Comparison of ENCODE assay signal across 8 cellular contexts in genomic region chr7:120337308-120337907, GRCh38.
DNase-seq lines count a peak whose midpoint lies in the region; ATAC-seq, FAIRE-seq and TF ChIP-seq lines count a peak whose summit lies in the region.
"Had no signal": no experiment of that assay in that cellular context is flagged by ENCODE, and none has a peak within 500 bp of the region (broad histone marks: within the 10 kb centered on the region; RNA-seq: fewer than 3 reads in every experiment).

No MANE protein-coding gene starts in this region.

- POLR2A ChIA-PET in HEK293T (lab: Yijun Ruan, JAX) = no interaction called here

- peak; percentile 81 for FAIRE-seq in GM18507 (lab: Jason Lieb, UNC)
- FAIRE-seq: TTC549 had no signal

- no peak for ATAC-seq in activated CD8-positive, alpha-beta memory T cell treated with anti-CD3 and anti-CD28 coated beads, Interleukin-2, amount 10 ng/mL, durations not matched to agents 7 days and 5 days

- H3K36me3 Mint-ChIP-seq in activated CD8-positive, alpha-beta memory T cell treated with anti-CD3 and anti-CD28 coated beads, Interleukin-2, amount 10 ng/mL, durations not matched to agents 7 days and 5 days = no peaks in the 10 kb centered on the region

- DNase-seq in GM18507 (ENCODE audit: extremely low spot score, insufficient read length, low read depth) = no peak
- peak; percentile 12 for DNase-seq in HEK293T (ENCODE audit: extremely low spot score)
- DNase-seq in NCI-H69 (lab: John Stamatoyannopoulos, UW) = peak; percentile 36
- peak; percentile 6 for DNase-seq in germinal center (ENCODE audit: low spot score)
- no peak for DNase-seq in GOT3 (lab: John Stamatoyannopoulos, UW)
- DNase-seq in stimulated activated CD4-positive, alpha-beta T cell treated with anti-CD3 and anti-CD28 coated beads, Interleukin-15, amount 100 ng/mL, for 24 hours = no peak
- DNase-seq in activated CD8-positive, alpha-beta memory T cell treated with anti-CD3 and anti-CD28 coated beads, Interleukin-2, amount 10 ng/mL, durations not matched to agents 7 days and 5 days = no peak

- CTCF ChIA-PET in HEK293T (lab: Yijun Ruan, JAX) = no interaction called here
- CTCF ChIA-PET in activated CD8-positive, alpha-beta memory T cell treated with anti-CD3 and anti-CD28 coated beads, Interleukin-2, amount 10 ng/mL, durations not matched to agents 7 days and 5 days (lab: Charles Lee) = no interaction called here

- no peaks in the 10 kb centered on the region for H3K4me1 Mint-ChIP-seq in activated CD8-positive, alpha-beta memory T cell treated with anti-CD3 and anti-CD28 coated beads, Interleukin-2, amount 10 ng/mL, durations not matched to agents 7 days and 5 days

- H3K27ac Mint-ChIP-seq in activated CD8-positive, alpha-beta memory T cell treated with anti-CD3 and anti-CD28 coated beads, Interleukin-2, amount 10 ng/mL, durations not matched to agents 7 days and 5 days = no peak overlapping the region

- H3K9me3 Mint-ChIP-seq in activated CD8-positive, alpha-beta memory T cell treated with anti-CD3 and anti-CD28 coated beads, Interleukin-2, amount 10 ng/mL, durations not matched to agents 7 days and 5 days (ENCODE audit: low read depth) = no peaks in the 10 kb centered on the region

- no peak overlapping the region for H3K4me3 Mint-ChIP-seq in activated CD8-positive, alpha-beta memory T cell treated with anti-CD3 and anti-CD28 coated beads, Interleukin-2, amount 10 ng/mL, durations not matched to agents 7 days and 5 days

- no peaks in the 10 kb centered on the region for H3K27me3 Mint-ChIP-seq in activated CD8-positive, alpha-beta memory T cell treated with anti-CD3 and anti-CD28 coated beads, Interleukin-2, amount 10 ng/mL, durations not matched to agents 7 days and 5 days

TF ChIP-seq in HEK293T, 16 proteins besides CTCF, POLR2A, EP300 and RAD21:
- TF ChIP-seq ELF4 (IDR thresholded peaks at IDR 0.05) = no peak
- TF ChIP-seq L3MBTL2 (conservative IDR thresholded peaks at IDR 0.05) = no peak
- no peak for TF ChIP-seq NFRKB (IDR thresholded peaks at IDR 0.05)
- no peak for TF ChIP-seq PKNOX1 (IDR thresholded peaks at IDR 0.05)
- TF ChIP-seq ZNF384 (IDR thresholded peaks at IDR 0.05) = no peak
- no peak for TF ChIP-seq CTBP1 (IDR thresholded peaks at IDR 0.05; ENCODE audit: borderline replicate concordance)
- TF ChIP-seq BHLHE40 (IDR thresholded peaks at IDR 0.05; ENCODE audit: borderline replicate concordance) = no peak
- TF ChIP-seq FOXA1 (IDR thresholded peaks at IDR 0.05) = no peak
- no peak for TF ChIP-seq HDGF (IDR thresholded peaks at IDR 0.05; ENCODE audit: borderline replicate concordance)
- no peak for TF ChIP-seq SUZ12 (IDR thresholded peaks at IDR 0.05)
- no peak for TF ChIP-seq ARNT (IDR thresholded peaks at IDR 0.05)
- no peak for TF ChIP-seq FOXK2 (IDR thresholded peaks at IDR 0.05)
- no peak for TF ChIP-seq LEF1 (IDR thresholded peaks at IDR 0.05; ENCODE audit: borderline replicate concordance)
- TF ChIP-seq SP1 (IDR thresholded peaks at IDR 0.05) = no peak
- no peak for TF ChIP-seq TARDBP (IDR thresholded peaks at IDR 0.05)

Comparison
In these comparisons a context has a peak if more than half of its experiments do, and no peak if none do; other contexts are left out.
1. DNase-seq: peak in HEK293T (single experiment), NCI-H69 (single experiment) and germinal center (single experiment); none in GM18507 (single experiment), GOT3 (single experiment), stimulated activated CD4-positive, alpha-beta T cell treated with anti-CD3 and anti-CD28 coated beads, Interleukin-15, amount 100 ng/mL, for 24 hours (single experiment) and activated CD8-positive, alpha-beta memory T cell treated with anti-CD3 and anti-CD28 coated beads, Interleukin-2, amount 10 ng/mL, durations not matched to agents 7 days and 5 days (single experiment).